ENCODE assay signal across 1 cellular context in the genomic region with DNA sequence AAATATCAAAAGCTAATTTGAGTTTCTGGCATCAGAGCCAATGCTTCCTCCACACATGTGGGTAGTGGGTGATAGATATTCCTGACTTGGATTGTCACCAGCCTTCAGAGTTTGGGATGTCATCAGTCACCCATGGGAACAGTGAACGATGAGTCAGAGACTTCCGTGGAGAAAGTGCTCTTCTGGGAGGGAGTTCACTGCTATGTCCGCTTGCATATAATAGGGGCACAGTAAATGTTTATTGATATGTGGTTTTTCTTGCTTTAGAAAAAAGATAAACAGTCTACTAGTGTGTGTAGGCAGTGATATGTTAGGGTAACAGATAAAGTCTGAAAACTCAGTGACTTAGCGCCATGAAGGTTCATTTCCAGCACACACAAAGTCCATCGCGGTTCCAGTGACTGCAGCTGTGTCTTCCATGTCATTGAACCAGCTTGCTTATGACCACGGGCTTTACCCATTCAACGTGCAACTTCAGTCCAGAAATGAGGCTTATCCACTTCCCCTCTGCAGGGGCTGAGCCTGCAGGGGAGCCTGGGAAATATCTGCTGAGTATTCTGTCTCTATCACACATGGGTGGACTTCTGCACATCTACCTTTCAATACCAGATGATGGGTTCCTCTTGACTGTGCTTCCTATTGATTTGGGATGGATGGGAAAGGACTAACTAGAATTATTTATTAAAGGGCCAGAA.
A peak's percentile ranks its signal among the peaks of the same experiment; 100 is the strongest.
TF ChIP-seq lines count a peak whose summit lies in the region.

No MANE protein-coding gene starts in this region.

TF ChIP-seq in K562, 482 proteins besides CTCF, POLR2A, EP300 and RAD21 (continued from another document):
- TF ChIP-seq, protein P1, sequence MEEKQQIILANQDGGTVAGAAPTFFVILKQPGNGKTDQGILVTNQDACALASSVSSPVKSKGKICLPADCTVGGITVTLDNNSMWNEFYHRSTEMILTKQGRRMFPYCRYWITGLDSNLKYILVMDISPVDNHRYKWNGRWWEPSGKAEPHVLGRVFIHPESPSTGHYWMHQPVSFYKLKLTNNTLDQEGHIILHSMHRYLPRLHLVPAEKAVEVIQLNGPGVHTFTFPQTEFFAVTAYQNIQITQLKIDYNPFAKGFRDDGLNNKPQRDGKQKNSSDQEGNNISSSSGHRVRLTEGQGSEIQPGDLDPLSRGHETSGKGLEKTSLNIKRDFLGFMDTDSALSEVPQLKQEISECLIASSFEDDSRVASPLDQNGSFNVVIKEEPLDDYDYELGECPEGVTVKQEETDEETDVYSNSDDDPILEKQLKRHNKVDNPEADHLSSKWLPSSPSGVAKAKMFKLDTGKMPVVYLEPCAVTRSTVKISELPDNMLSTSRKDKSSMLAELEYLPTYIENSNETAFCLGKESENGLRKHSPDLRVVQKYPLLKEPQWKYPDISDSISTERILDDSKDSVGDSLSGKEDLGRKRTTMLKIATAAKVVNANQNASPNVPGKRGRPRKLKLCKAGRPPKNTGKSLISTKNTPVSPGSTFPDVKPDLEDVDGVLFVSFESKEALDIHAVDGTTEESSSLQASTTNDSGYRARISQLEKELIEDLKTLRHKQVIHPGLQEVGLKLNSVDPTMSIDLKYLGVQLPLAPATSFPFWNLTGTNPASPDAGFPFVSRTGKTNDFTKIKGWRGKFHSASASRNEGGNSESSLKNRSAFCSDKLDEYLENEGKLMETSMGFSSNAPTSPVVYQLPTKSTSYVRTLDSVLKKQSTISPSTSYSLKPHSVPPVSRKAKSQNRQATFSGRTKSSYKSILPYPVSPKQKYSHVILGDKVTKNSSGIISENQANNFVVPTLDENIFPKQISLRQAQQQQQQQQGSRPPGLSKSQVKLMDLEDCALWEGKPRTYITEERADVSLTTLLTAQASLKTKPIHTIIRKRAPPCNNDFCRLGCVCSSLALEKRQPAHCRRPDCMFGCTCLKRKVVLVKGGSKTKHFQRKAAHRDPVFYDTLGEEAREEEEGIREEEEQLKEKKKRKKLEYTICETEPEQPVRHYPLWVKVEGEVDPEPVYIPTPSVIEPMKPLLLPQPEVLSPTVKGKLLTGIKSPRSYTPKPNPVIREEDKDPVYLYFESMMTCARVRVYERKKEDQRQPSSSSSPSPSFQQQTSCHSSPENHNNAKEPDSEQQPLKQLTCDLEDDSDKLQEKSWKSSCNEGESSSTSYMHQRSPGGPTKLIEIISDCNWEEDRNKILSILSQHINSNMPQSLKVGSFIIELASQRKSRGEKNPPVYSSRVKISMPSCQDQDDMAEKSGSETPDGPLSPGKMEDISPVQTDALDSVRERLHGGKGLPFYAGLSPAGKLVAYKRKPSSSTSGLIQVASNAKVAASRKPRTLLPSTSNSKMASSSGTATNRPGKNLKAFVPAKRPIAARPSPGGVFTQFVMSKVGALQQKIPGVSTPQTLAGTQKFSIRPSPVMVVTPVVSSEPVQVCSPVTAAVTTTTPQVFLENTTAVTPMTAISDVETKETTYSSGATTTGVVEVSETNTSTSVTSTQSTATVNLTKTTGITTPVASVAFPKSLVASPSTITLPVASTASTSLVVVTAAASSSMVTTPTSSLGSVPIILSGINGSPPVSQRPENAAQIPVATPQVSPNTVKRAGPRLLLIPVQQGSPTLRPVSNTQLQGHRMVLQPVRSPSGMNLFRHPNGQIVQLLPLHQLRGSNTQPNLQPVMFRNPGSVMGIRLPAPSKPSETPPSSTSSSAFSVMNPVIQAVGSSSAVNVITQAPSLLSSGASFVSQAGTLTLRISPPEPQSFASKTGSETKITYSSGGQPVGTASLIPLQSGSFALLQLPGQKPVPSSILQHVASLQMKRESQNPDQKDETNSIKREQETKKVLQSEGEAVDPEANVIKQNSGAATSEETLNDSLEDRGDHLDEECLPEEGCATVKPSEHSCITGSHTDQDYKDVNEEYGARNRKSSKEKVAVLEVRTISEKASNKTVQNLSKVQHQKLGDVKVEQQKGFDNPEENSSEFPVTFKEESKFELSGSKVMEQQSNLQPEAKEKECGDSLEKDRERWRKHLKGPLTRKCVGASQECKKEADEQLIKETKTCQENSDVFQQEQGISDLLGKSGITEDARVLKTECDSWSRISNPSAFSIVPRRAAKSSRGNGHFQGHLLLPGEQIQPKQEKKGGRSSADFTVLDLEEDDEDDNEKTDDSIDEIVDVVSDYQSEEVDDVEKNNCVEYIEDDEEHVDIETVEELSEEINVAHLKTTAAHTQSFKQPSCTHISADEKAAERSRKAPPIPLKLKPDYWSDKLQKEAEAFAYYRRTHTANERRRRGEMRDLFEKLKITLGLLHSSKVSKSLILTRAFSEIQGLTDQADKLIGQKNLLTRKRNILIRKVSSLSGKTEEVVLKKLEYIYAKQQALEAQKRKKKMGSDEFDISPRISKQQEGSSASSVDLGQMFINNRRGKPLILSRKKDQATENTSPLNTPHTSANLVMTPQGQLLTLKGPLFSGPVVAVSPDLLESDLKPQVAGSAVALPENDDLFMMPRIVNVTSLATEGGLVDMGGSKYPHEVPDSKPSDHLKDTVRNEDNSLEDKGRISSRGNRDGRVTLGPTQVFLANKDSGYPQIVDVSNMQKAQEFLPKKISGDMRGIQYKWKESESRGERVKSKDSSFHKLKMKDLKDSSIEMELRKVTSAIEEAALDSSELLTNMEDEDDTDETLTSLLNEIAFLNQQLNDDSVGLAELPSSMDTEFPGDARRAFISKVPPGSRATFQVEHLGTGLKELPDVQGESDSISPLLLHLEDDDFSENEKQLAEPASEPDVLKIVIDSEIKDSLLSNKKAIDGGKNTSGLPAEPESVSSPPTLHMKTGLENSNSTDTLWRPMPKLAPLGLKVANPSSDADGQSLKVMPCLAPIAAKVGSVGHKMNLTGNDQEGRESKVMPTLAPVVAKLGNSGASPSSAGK (IDR thresholded peaks at IDR 0.05): peak; percentile 38; the same call in 1 of the 2 replicates
- TF ChIP-seq ZNF121 (CRISPR knock-in tag; conservative IDR thresholded peaks at IDR 0.05): peak; percentile 56; the same call in 1 of the 2 replicates
- peak; percentile 37 for TF ChIP-seq CBFA2T3 (IDR thresholded peaks at IDR 0.05)
- TF ChIP-seq, protein P2, sequence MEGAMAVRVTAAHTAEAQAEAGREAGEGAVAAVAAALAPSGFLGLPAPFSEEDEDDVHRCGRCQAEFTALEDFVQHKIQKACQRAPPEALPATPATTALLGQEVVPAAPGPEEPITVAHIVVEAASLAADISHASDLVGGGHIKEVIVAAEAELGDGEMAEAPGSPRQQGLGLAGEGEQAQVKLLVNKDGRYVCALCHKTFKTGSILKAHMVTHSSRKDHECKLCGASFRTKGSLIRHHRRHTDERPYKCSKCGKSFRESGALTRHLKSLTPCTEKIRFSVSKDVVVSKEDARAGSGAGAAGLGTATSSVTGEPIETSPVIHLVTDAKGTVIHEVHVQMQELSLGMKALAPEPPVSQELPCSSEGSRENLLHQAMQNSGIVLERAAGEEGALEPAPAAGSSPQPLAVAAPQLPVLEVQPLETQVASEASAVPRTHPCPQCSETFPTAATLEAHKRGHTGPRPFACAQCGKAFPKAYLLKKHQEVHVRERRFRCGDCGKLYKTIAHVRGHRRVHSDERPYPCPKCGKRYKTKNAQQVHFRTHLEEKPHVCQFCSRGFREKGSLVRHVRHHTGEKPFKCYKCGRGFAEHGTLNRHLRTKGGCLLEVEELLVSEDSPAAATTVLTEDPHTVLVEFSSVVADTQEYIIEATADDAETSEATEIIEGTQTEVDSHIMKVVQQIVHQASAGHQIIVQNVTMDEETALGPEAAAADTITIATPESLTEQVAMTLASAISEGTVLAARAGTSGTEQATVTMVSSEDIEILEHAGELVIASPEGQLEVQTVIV (CRISPR knock-in tag; IDR thresholded peaks at IDR 0.05; ENCODE audit: borderline replicate concordance): no peak
- TF ChIP-seq CBFA2T2 (conservative IDR thresholded peaks at IDR 0.05): 0 out of 2 replicates have a peak, but pooled peaks have one; percentile 21
- TF ChIP-seq, protein P3, sequence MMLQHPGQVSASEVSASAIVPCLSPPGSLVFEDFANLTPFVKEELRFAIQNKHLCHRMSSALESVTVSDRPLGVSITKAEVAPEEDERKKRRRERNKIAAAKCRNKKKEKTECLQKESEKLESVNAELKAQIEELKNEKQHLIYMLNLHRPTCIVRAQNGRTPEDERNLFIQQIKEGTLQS (IDR thresholded peaks at IDR 0.05): peak; percentile 77
- TF ChIP-seq, protein P3 (CRISPR knock-in tag; conservative IDR thresholded peaks at IDR 0.05): no peak
- peak; percentile 86 for TF ChIP-seq FOSL1 (tag; conservative IDR thresholded peaks at IDR 0.05)
- TF ChIP-seq SPI1 (IDR thresholded peaks at IDR 0.05; ENCODE audit: borderline replicate concordance, low read depth, low read length): peak; percentile 86
- peak; percentile 41; the same call in 1 of the 2 replicates for TF ChIP-seq ARID1B (IDR thresholded peaks at IDR 0.05)
- TF ChIP-seq HDGF (IDR thresholded peaks at IDR 0.05): no peak
- 0 out of 2 replicates have a peak, but pooled peaks have one; percentile 38 for TF ChIP-seq LCOR (CRISPR knock-in tag; IDR thresholded peaks at IDR 0.05)
- TF ChIP-seq, protein P4, sequence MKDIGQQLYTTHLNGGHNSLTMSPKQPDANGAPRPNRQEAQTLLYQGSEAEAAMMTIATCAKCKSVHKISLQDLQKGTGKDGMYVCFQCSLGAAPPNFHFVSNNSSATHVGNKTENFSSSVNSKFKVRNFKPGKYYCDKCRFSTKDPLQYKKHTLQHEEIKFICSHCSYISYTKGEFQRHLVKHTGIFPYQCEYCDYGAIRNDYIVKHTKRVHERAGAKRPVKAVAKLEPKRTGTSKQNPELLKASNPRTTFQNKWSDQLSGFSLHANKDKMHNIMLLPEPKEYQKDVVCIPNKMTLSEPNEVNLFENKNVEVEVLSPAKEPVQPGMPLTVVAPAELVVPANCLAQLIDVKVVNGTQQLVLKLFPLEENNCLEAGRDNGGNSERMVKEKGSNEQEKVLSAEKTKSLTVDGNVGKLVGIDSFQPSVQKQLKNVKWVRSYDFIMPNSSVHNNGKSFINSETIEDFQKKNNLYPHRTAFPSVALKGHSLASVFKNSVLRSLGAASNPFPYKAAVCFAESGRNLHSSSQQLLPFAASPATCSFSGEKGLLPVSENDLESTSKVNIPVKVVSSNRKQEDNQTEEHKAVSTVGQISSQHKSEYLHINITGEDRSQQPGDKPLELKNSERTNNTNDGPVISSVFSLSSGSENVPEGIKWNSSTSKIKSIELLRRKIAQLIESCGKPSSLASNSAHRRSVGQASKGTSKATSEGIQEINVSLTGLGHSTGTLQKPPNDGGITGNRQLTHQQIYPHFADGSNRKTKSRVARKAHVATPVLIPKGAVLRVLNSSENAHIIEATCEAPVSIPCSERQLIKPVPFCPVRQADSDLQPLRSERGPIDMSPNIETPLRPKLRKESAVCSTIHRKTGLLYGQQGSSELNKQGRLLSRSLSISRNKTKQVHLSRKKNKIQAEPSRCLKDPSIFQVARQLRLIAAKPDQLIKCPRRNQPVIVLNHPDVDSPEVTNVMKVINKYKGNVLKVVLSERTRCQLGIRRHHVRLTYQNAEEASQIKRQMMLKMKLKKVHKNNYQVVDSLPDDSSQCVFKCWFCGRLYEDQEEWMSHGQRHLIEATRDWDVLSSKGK (CRISPR knock-in tag; IDR thresholded peaks at IDR 0.05): no peak
- TF ChIP-seq TCF3 (CRISPR knock-in tag; IDR thresholded peaks at IDR 0.05): peak; percentile 59; the same call in 1 of the 2 replicates
- peak; percentile 52 for TF ChIP-seq RFX1 (IDR thresholded peaks at IDR 0.05)
- TF ChIP-seq SMARCA4 (IDR thresholded peaks at IDR 0.05): peak; percentile 17; the same call in 1 of the 2 replicates
- TF ChIP-seq JUN (IDR thresholded peaks at IDR 0.05; ENCODE audit: borderline replicate concordance, low read depth, low read length): peak; percentile 59; the same call in 1 of the 2 replicates
- TF ChIP-seq JUN (CRISPR knock-in tag; IDR thresholded peaks at IDR 0.05; ENCODE audit: borderline replicate concordance): no peak
- no peak for TF ChIP-seq ZNF23 (CRISPR knock-in tag; IDR thresholded peaks at IDR 0.05)
- TF ChIP-seq JUND (IDR thresholded peaks at IDR 0.05; ENCODE audit: borderline replicate concordance, low read depth, low read length): peak; percentile 79
- peak; percentile 72; the same call in 2 of the 3 replicates for TF ChIP-seq JUND (tag; IDR thresholded peaks at IDR 0.05; ENCODE audit: borderline replicate concordance, low read depth, low read length)
